8 cellular contexts compared by ENCODE assay signal in genomic region chr1:228938248-228938891, GRCh38.
A peak's percentile ranks its signal among the peaks of the same experiment; 100 is the strongest.
DNase-seq lines count a peak whose midpoint lies in the region; ATAC-seq, FAIRE-seq and TF ChIP-seq lines count a peak whose summit lies in the region.

No MANE protein-coding gene starts in this region.

- DNase-seq in KBM-7 = peak; percentile 81
- DNase-seq in SW480 (ENCODE audit: low spot score) = peak; percentile 38
- no peak for DNase-seq in right atrium auricular region (ENCODE audit: low spot score)
- no peak for DNase-seq in spleen
- no peak for DNase-seq in HK-2 (ENCODE audit: unreplicated experiment)
- no peak for DNase-seq in GM12892 (ENCODE audit: insufficient read length)

- 18 to 36% (median 22%) methylated on average over 12 to 13 of the region's 13 CpGs for WGBS in spleen, 5 donors

- H3K27ac ChIP-seq in right atrium auricular region (peak overlapping the region; percentile 60 to 81), spleen (peak overlapping the region; percentile 3 to 83 (median 76))

- H3K4me3 ChIP-seq in right atrium auricular region = no peak overlapping the region
- no peak overlapping the region for H3K4me3 ChIP-seq in spleen

- TF ChIP-seq POLR2A in spleen (IDR thresholded peaks at IDR 0.05) (no peak), GM12892 (IDR thresholded peaks at IDR 0.05; ENCODE audit: low read depth, low read length) (no peak)

- H3K4me1 ChIP-seq in right atrium auricular region (peaks cover 0 to 25% of the 10 kb centered on the region in 2 donors), spleen (peaks cover 8 to 71% (median 34%) of the 10 kb centered on the region in 6 donors)

- intact Hi-C loops in spleen (cut with DNase I; ENCODE audit: low total_unique reads) = no loop called here

- no peak for FAIRE-seq in GM12892 (lab: Jason Lieb, UNC)

- in situ Hi-C loops in KBM-7 (cut with MboI; ENCODE audit: low pct_unique_long_range_greater_than_20kb, low sequenced_read_pairs) = no loop called here

- H3K27me3 ChIP-seq in right atrium auricular region (no peaks in the 10 kb centered on the region), spleen (replicated peaks in 1 of 7) (no peaks in the 10 kb centered on the region)

- H3K9me3 ChIP-seq in right atrium auricular region = no peaks in the 10 kb centered on the region
- H3K9me3 ChIP-seq in spleen = no peaks in the 10 kb centered on the region

- no peaks in the 10 kb centered on the region for H3K36me3 ChIP-seq in right atrium auricular region
- H3K36me3 ChIP-seq in spleen = no peaks in the 10 kb centered on the region

- TF ChIP-seq CTCF in right atrium auricular region (IDR thresholded peaks at IDR 0.05) (no peak), spleen (IDR thresholded peaks at IDR 0.05 in 8 of 11, conservative IDR thresholded peaks at IDR 0.05 in 3 of 11) (no peak)

- ATAC-seq in HG02981 (IDR thresholded peaks at IDR 0.05; ENCODE audit: unreplicated experiment) (no peak), HG02798 (IDR thresholded peaks at IDR 0.05; ENCODE audit: poor library complexity, unreplicated experiment) (no peak)

Comparison
In these comparisons a context has a peak if more than half of its experiments do, and no peak if none do; other contexts are left out.
1. DNase-seq: peak in KBM-7 (single experiment) and SW480 (single experiment); none in right atrium auricular region (single experiment), spleen (single experiment), HK-2 (single experiment) and GM12892 (single experiment).